1 cellular context compared by ENCODE assay signal in genomic region chr1:170530972-170531757, GRCh38.
TF ChIP-seq lines count a peak whose summit lies in the region.

No MANE protein-coding gene starts in this region.

TF ChIP-seq in K562, 482 proteins besides CTCF, POLR2A, EP300 and RAD21 (continued from another document):
- TF ChIP-seq, protein P1, sequence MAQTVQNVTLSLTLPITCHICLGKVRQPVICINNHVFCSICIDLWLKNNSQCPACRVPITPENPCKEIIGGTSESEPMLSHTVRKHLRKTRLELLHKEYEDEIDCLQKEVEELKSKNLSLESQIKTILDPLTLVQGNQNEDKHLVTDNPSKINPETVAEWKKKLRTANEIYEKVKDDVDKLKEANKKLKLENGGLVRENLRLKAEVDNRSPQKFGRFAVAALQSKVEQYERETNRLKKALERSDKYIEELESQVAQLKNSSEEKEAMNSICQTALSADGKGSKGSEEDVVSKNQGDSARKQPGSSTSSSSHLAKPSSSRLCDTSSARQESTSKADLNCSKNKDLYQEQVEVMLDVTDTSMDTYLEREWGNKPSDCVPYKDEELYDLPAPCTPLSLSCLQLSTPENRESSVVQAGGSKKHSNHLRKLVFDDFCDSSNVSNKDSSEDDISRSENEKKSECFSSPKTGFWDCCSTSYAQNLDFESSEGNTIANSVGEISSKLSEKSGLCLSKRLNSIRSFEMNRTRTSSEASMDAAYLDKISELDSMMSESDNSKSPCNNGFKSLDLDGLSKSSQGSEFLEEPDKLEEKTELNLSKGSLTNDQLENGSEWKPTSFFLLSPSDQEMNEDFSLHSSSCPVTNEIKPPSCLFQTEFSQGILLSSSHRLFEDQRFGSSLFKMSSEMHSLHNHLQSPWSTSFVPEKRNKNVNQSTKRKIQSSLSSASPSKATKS (CRISPR knock-in tag; IDR thresholded peaks at IDR 0.05): 0 out of 2 replicates have a peak, but pooled peaks have one; percentile 29
- no peak for TF ChIP-seq DACH1 (IDR thresholded peaks at IDR 0.05; ENCODE audit: partially characterized antibody)
- TF ChIP-seq JUNB (CRISPR knock-in tag; conservative IDR thresholded peaks at IDR 0.05): no peak
- peak in 1 of 2 experiments; percentile 22; a peak in 1 of 4 replicates for TF ChIP-seq KDM1A (IDR thresholded peaks at IDR 0.05)
- TF ChIP-seq ATF1 (CRISPR knock-in tag; IDR thresholded peaks at IDR 0.05): no peak
- no peak for TF ChIP-seq ATF1 (tag; IDR thresholded peaks at IDR 0.05)
- TF ChIP-seq DPF2 (IDR thresholded peaks at IDR 0.05): no peak; the same call in 1 of the 2 replicates
- TF ChIP-seq, protein P2, sequence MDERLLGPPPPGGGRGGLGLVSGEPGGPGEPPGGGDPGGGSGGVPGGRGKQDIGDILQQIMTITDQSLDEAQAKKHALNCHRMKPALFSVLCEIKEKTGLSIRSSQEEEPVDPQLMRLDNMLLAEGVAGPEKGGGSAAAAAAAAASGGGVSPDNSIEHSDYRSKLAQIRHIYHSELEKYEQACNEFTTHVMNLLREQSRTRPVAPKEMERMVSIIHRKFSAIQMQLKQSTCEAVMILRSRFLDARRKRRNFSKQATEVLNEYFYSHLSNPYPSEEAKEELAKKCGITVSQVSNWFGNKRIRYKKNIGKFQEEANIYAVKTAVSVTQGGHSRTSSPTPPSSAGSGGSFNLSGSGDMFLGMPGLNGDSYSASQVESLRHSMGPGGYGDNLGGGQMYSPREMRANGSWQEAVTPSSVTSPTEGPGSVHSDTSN (CRISPR knock-in tag; IDR thresholded peaks at IDR 0.05; ENCODE audit: low read depth): no peak
- TF ChIP-seq, protein P2 (tag; conservative IDR thresholded peaks at IDR 0.05; ENCODE audit: low read depth): peak; percentile 59
- peak; percentile 57 for TF ChIP-seq ARID1B (IDR thresholded peaks at IDR 0.05)
- TF ChIP-seq ZBTB7A (IDR thresholded peaks at IDR 0.05; ENCODE audit: borderline replicate concordance, control insufficient read depth, low read depth, low read length): no peak
- TF ChIP-seq ILK (tag; IDR thresholded peaks at IDR 0.05; ENCODE audit: borderline replicate concordance, low read depth): no peak
- peak; percentile 58; the same call in 1 of the 2 replicates for TF ChIP-seq SPI1 (IDR thresholded peaks at IDR 0.05; ENCODE audit: borderline replicate concordance, low read depth, low read length)
- 0 out of 4 replicates have a peak, but pooled peaks of 1 of the 2 experiments have one; percentile 8 for TF ChIP-seq TEAD1 (CRISPR knock-in tag; IDR thresholded peaks at IDR 0.05)
- TF ChIP-seq, protein P3, sequence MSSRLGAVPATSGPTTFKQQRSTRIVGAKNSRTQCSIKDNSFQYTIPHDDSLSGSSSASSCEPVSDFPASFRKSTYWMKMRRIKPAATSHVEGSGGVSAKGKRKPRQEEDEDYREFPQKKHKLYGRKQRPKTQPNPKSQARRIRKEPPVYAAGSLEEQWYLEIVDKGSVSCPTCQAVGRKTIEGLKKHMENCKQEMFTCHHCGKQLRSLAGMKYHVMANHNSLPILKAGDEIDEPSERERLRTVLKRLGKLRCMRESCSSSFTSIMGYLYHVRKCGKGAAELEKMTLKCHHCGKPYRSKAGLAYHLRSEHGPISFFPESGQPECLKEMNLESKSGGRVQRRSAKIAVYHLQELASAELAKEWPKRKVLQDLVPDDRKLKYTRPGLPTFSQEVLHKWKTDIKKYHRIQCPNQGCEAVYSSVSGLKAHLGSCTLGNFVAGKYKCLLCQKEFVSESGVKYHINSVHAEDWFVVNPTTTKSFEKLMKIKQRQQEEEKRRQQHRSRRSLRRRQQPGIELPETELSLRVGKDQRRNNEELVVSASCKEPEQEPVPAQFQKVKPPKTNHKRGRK (tag; IDR thresholded peaks at IDR 0.05): peak; percentile 59
- no peak for TF ChIP-seq RFX5 (IDR thresholded peaks at IDR 0.05; ENCODE audit: low read depth, low read length)
- no peak; the same call in 1 of the 2 replicates for TF ChIP-seq ELF1 (tag; IDR thresholded peaks at IDR 0.05)
- TF ChIP-seq ATF7 (IDR thresholded peaks at IDR 0.05): no peak
- TF ChIP-seq ZEB2 (IDR thresholded peaks at IDR 0.05): peak; percentile 12; the same call in 1 of the 2 replicates
- no peak for TF ChIP-seq PYGO2 (tag; IDR thresholded peaks at IDR 0.05)
- no peak for TF ChIP-seq PHF21A (IDR thresholded peaks at IDR 0.05; ENCODE audit: borderline replicate concordance, low read depth)
TF ChIP-seq in K562: peak in this region for 17.
